9 cellular contexts compared by ENCODE assay signal in the genomic region with DNA sequence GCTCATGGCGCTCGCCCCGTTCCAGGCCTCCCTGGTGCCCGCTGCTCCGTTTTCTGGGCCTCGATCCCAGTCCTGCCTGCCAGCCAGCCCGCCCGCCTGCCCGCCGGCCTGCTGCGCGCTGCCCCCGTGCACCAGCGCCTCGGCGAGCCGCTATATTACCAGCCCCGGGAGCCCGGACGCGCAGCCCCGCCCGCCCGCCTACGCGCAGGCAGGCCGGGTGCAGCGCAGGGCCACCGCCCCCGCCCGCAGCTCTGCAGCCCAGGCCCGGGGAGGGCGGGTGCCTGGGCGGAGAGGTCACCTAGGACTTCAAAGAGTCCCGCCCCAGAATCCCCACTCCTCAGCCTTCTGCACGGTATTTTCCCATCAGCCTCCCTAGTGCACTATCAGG. TPM values are rescaled to one million over a fixed set of nuclear protein-coding genes. Genes with fewer than 3 reads are reported as not detected.
DNase-seq lines count a peak whose midpoint lies in the region; FAIRE-seq and TF ChIP-seq lines count a peak whose summit lies in the region.
"Had no signal": no experiment of that assay in that cellular context is flagged by ENCODE, and none has a peak within 500 bp of the region (broad histone marks: within the 10 kb centered on the region; RNA-seq: fewer than 3 reads in every experiment).

A gene (minus strand): TSS at position 157 of the 388 bp plus-strand sequence. CDS start 151 bp downstream, at position 6.

- peaks cover 2% of the 10 kb centered on the region for H3K9me3 Mint-ChIP-seq in nephron
- H3K9me3 Mint-ChIP-seq in osteocyte (ENCODE audit: unreplicated experiment), result peaks cover 10% of the 10 kb centered on the region
- H3K9me3 Mint-ChIP-seq: memory B cell had no signal

- H3K36me3 Mint-ChIP-seq in nephron (ENCODE audit: low read depth) (no peaks in the 10 kb centered on the region), osteocyte (ENCODE audit: unreplicated experiment) (no peaks in the 10 kb centered on the region)
- H3K36me3 Mint-ChIP-seq: memory B cell had no signal

- H3K27ac ChIP-seq in Peyer's patch, result peak within 1 kb of the TSS in 3 of 4 donors; percentile 62 to 90 (median 86)
- H3K27ac ChIP-seq in vagina, result peak within 1 kb of the TSS; percentile 17

- H3K4me3 ChIP-seq in Peyer's patch (peak within 1 kb of the TSS; percentile 20 to 57 (median 39)), epithelial cell of proximal tubule (ENCODE audit: low read depth, low read length) (peak within 1 kb of the TSS; percentile 55), vagina (peak within 1 kb of the TSS; percentile 46 to 54)

- no peak for FAIRE-seq in HTR-8/SVneo (lab: Jason Lieb, UNC)

- H3K36me3 ChIP-seq in Peyer's patch (no peaks in the 10 kb centered on the region), vagina (no peaks in the 10 kb centered on the region)

- TF ChIP-seq POLR2A in Peyer's patch (IDR thresholded peaks at IDR 0.05) (peak in 1 of 2 donors; percentile 43), vagina (IDR thresholded peaks at IDR 0.05) (no peak)

- H3K4me1 Mint-ChIP-seq in nephron, result peaks cover 14% of the 10 kb centered on the region
- no peaks in the 10 kb centered on the region for H3K4me1 Mint-ChIP-seq in osteocyte (ENCODE audit: unreplicated experiment)
- H3K4me1 Mint-ChIP-seq: memory B cell had no signal

- no peaks in the 10 kb centered on the region for H3K27me3 ChIP-seq in Peyer's patch
- no peaks in the 10 kb centered on the region for H3K27me3 ChIP-seq in vagina

- no peak for TF ChIP-seq CTCF in Peyer's patch (IDR thresholded peaks at IDR 0.05)
- no peak for TF ChIP-seq CTCF in epithelial cell of proximal tubule (conservative IDR thresholded peaks at IDR 0.05; ENCODE audit: low read depth, low read length)
- TF ChIP-seq CTCF in nephron (IDR thresholded peaks at IDR 0.05; ENCODE audit: unreplicated experiment in 3 of 3), result no peak
- no peak for TF ChIP-seq CTCF in vagina (IDR thresholded peaks at IDR 0.05)
- no peak for TF ChIP-seq CTCF in osteocyte (IDR thresholded peaks at IDR 0.05)

- DNase-seq in AG20443 (ENCODE audit: low spot score) (peak; percentile 56), Peyer's patch (peak in 2 of 3 donors; percentile 56 to 76), epithelial cell of proximal tubule (ENCODE audit: low read depth) (no peak), vagina (ENCODE audit: extremely low spot score in 2 of 2) (no peak), osteocyte (ENCODE audit: extremely low spot score, unreplicated experiment) (no peak), HTR-8/SVneo (ENCODE audit: insufficient read length, low spot score) (no peak), NCI-H2171 treated with DMSO at 0.1 percent for 48 hours (lab: John Stamatoyannopoulos, UW) (no peak)

- intact Hi-C loops in vagina (cut with DNase I), result no loop called here

- H3K4me3 Mint-ChIP-seq in nephron (peak within 1 kb of the TSS; percentile 57 to 68 (median 64)), osteocyte (ENCODE audit: unreplicated experiment) (no peak within 1 kb of the TSS)
- H3K4me3 Mint-ChIP-seq: memory B cell had no signal

- H3K27ac Mint-ChIP-seq in nephron (no peak within 1 kb of the TSS), osteocyte (ENCODE audit: unreplicated experiment) (no peak within 1 kb of the TSS)
- H3K27ac Mint-ChIP-seq: memory B cell had no signal

- H3K9me3 ChIP-seq in Peyer's patch (no peaks in the 10 kb centered on the region), vagina (no peaks in the 10 kb centered on the region)

- H3K27me3 Mint-ChIP-seq in nephron (ENCODE audit: low read depth), result peaks cover 3% of the 10 kb centered on the region
- peaks cover 5% of the 10 kb centered on the region for H3K27me3 Mint-ChIP-seq in osteocyte (ENCODE audit: unreplicated experiment)

- H3K4me1 ChIP-seq in Peyer's patch (no peaks in the 10 kb centered on the region), vagina (no peaks in the 10 kb centered on the region)

RNA-seq across cellular contexts. Expression of the gene that starts here (rescaled TPM):
- total RNA-seq in Peyer's patch (10 to 100 TPM; 13.2 to 81.8 (median 64.2) TPM), epithelial cell of proximal tubule (0.14 and 1.9 TPM in 2 replicates), vagina (13.8 TPM), osteocyte (not detected in 2 replicates)

Comparison
In these comparisons a context has a peak if more than half of its experiments do, and no peak if none do; other contexts are left out.
1. DNase-seq: peak in AG20443 (single experiment) and Peyer's patch (2 of 3); none in epithelial cell of proximal tubule (single experiment), vagina (0 of 2), osteocyte (single experiment), HTR-8/SVneo (single experiment) and NCI-H2171 treated with DMSO at 0.1 percent for 48 hours (single experiment).
2. Peak in every context shown above with its lines, with median percentiles within 50 percentile points of each other: H3K4me3 ChIP-seq.